ENCODE assay signal across 8 cellular contexts in the genomic region with DNA sequence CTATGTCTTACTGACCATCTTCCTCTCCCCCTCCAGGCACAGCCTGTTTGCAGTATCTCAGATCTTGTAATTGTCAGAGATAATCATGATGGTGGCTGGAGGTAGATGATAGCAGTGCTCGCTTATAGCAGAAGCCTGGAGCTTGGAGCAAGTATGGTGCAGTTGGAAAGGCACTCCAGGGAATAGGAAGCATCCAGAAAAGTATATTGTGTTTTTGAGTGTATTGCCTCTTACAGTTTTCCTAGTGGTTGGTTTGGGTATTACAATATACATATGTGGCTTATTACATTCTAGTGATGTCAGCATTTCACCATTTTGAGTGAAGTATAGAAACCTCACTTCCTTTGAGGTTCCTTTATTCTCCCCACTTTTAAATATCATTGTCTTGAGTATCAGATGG.
DNase-seq lines count a peak whose midpoint lies in the region; ATAC-seq, FAIRE-seq and TF ChIP-seq lines count a peak whose summit lies in the region.
"Had no signal": no experiment of that assay in that cellular context is flagged by ENCODE, and none has a peak within 500 bp of the region (broad histone marks: within the 10 kb centered on the region; RNA-seq: fewer than 3 reads in every experiment).

No MANE protein-coding gene starts in this region.

- TF ChIP-seq POLR2A in K562 (conservative IDR thresholded peaks at IDR 0.05) = no peak

- DNase-seq in EH (ENCODE audit: low read depth) (peak; percentile 3), LHCN-M2 (ENCODE audit: low read depth) (peak; percentile 4), K562 (ENCODE audit: extremely low read depth in 1 of 4, low spot score in 3 of 4) (peak; percentile 8 to 25 (median 16)), osteoblast (ENCODE audit: insufficient read length, low spot score, missing footprints) (no peak), 8988T (no peak), immature natural killer cell (no peak), NCI-H1417 treated with DMSO at 0.1 percent for 48 hours (lab: John Stamatoyannopoulos, UW) (no peak)
- DNase-seq: MG63 had no signal

- H3K4me1 Mint-ChIP-seq in immature natural killer cell = no peaks in the 10 kb centered on the region

- H3K9ac ChIP-seq in K562 (ENCODE audit: insufficient read depth in 1 of 2, low read depth in 2 of 2, low read length in 2 of 2) = no peak overlapping the region

- no peak for FAIRE-seq in K562 (lab: Jason Lieb, UNC)

- no peaks in the 10 kb centered on the region for H3K9me1 ChIP-seq in K562 (ENCODE audit: control insufficient read depth, insufficient read depth, low read length)

- 44% methylated on average over 1 of the region's 1 CpG for WGBS in K562 (ENCODE audit: insufficient coverage, low coverage, missing lambda C conversion rate)

- H3K27ac ChIP-seq in K562 (ENCODE audit: extremely low read depth, low read depth, low read length) (no peak overlapping the region), osteoblast (ENCODE audit: low read depth, low read length) (no peak overlapping the region)

- H3K4me3 ChIP-seq in K562 (no peak overlapping the region), osteoblast (ENCODE audit: insufficient read depth, low read length) (no peak overlapping the region)
- H3K4me3 ChIP-seq: MG63 had no signal

- in situ Hi-C loops in K562 (cut with MboI) = no loop called here

- POLR2A ChIA-PET in K562 (lab: Yijun Ruan, JAX) = no interaction called here

- H3K4me2 ChIP-seq in K562 (ENCODE audit: insufficient read depth, low read length) (no peak overlapping the region), osteoblast (ENCODE audit: insufficient read depth, low read length) (no peak overlapping the region)

- no peaks in the 10 kb centered on the region for H3K9me3 ChIP-seq in K562 (replicated peaks; ENCODE audit: control insufficient read depth, insufficient read depth, low read depth, low read length)
- peaks cover 5% of the 10 kb centered on the region for H3K9me3 ChIP-seq in osteoblast (ENCODE audit: low read depth, low read length)

- TF ChIP-seq RAD21 in K562 (CRISPR knock-in tag; conservative IDR thresholded peaks at IDR 0.05 in 1 of 2, IDR thresholded peaks at IDR 0.05 in 1 of 2) = no peak

- H3K4me1 ChIP-seq in K562 (replicated peaks in 1 of 2; ENCODE audit: control insufficient read depth in 2 of 2, insufficient read depth in 2 of 2, low read length in 2 of 2) = peaks cover 0 to 10% of the 10 kb centered on the region in 2 experiments; a peak in 2 of 5 replicates
- no peaks in the 10 kb centered on the region for H3K4me1 ChIP-seq in osteoblast (ENCODE audit: insufficient read depth, low read length)

- H3K36me3 ChIP-seq in K562 (ENCODE audit: control insufficient read depth, insufficient read depth, low read length) (no peaks in the 10 kb centered on the region), osteoblast (ENCODE audit: insufficient read depth, low read length) (no peaks in the 10 kb centered on the region)
- H3K36me3 ChIP-seq: MG63 had no signal

- H3K27ac Mint-ChIP-seq in immature natural killer cell = no peak overlapping the region

- TF ChIP-seq CTCF in K562 (IDR thresholded peaks at IDR 0.05 in 2 of 3, conservative IDR thresholded peaks at IDR 0.05 in 1 of 3; ENCODE audit: insufficient read depth in 2 of 3, low read depth in 1 of 3, low read length in 3 of 3) = peak in 2 of 3 experiments; percentile 23 to 52; a peak in 4 of 6 replicates
- peak; percentile 15 for TF ChIP-seq CTCF in osteoblast (IDR thresholded peaks at IDR 0.05; ENCODE audit: extremely low read depth, low read depth, low read length)

- no peak overlapping the region for H3K4me3 Mint-ChIP-seq in immature natural killer cell

- peak; percentile 55; the same call in 2 of the 3 replicates for ATAC-seq in K562

- TF ChIP-seq EP300 in K562 (IDR thresholded peaks at IDR 0.05; ENCODE audit: low read length) = no peak

- CTCF ChIA-PET in K562 (lab: Yijun Ruan, JAX; ENCODE audit: low intra/inter-chr PET ratio) = no interaction called here

- no peaks in the 10 kb centered on the region for H3K79me2 ChIP-seq in K562 (ENCODE audit: control insufficient read depth, insufficient read depth, low read length)
- H3K79me2 ChIP-seq in osteoblast (ENCODE audit: insufficient read depth, low read length) = no peaks in the 10 kb centered on the region

- intact Hi-C loops in K562 (cut with micrococcal nuclease) = no loop called here

- H3K9me3 Mint-ChIP-seq in immature natural killer cell = peaks cover 3 to 31% (median 12%) of the 10 kb centered on the region in 6 donors

- H2AFZ ChIP-seq in K562 (ENCODE audit: low read depth, low read length) (peak overlapping the region; percentile 21; the same call in 1 of the 2 replicates), osteoblast (ENCODE audit: low read length) (no peak overlapping the region)

- BruUV-seq in K562 (replicated peaks; lab: Mats Ljungman, UMichigan) = no TSS peak

- no peaks in the 10 kb centered on the region for H4K20me1 ChIP-seq in K562 (replicated peaks; ENCODE audit: control insufficient read depth, insufficient read depth, low read length)
- no peaks in the 10 kb centered on the region for H4K20me1 ChIP-seq in osteoblast (ENCODE audit: insufficient read depth, low read length)

- H3K36me3 Mint-ChIP-seq in immature natural killer cell = peaks cover 0 to 5% (median 0%) of the 10 kb centered on the region in 3 donors

- peaks cover 0 to 4% (median 0%) of the 10 kb centered on the region in 3 donors for H3K27me3 Mint-ChIP-seq in immature natural killer cell (ENCODE audit: low read depth in 3 of 3)

- H3K27me3 ChIP-seq in K562 (ENCODE audit: control insufficient read depth in 2 of 2, insufficient read depth in 2 of 2, low read length in 2 of 2) (no peaks in the 10 kb centered on the region), osteoblast (ENCODE audit: insufficient read depth, low read length) (no peaks in the 10 kb centered on the region)
- H3K27me3 ChIP-seq: MG63 had no signal

TF ChIP-seq in K562, 482 proteins besides CTCF, POLR2A, EP300 and RAD21 (continues in another document):
- peak; percentile 64 for TF ChIP-seq MAFG (tag; conservative IDR thresholded peaks at IDR 0.05)
- TF ChIP-seq CC2D1A (IDR thresholded peaks at IDR 0.05) = 0 out of 2 replicates have a peak, but pooled peaks have one; percentile 28
- TF ChIP-seq ZNF316 (IDR thresholded peaks at IDR 0.05) = peak; percentile 92
- peak; percentile 72 for TF ChIP-seq C11orf30 (IDR thresholded peaks at IDR 0.05; ENCODE audit: low read depth)
- TF ChIP-seq CHAMP1 (IDR thresholded peaks at IDR 0.05) = peak; percentile 73
- TF ChIP-seq YY1 (IDR thresholded peaks at IDR 0.05; ENCODE audit: borderline replicate concordance in 1 of 3, control insufficient read depth in 1 of 3, extremely low read depth in 1 of 3, insufficient read depth in 3 of 3, insufficient read length in 1 of 3, insufficient replicate concordance in 2 of 3, low read depth in 1 of 3, low read length in 2 of 3) = no peak

Comparison
In these comparisons a context has a peak if more than half of its experiments do, and no peak if none do; other contexts are left out.
1. DNase-seq: peak in EH (single experiment), LHCN-M2 (single experiment) and K562 (4 of 4); none in osteoblast (single experiment), 8988T (single experiment), immature natural killer cell (0 of 3) and NCI-H1417 treated with DMSO at 0.1 percent for 48 hours (single experiment).